In genomic region chr15:83837946-83838571, GRCh38 we compare ENCODE assay signal across 9 cellular contexts.
DNase-seq lines count a peak whose midpoint lies in the region; ATAC-seq and TF ChIP-seq lines count a peak whose summit lies in the region.
"Had no signal": no experiment of that assay in that cellular context is flagged by ENCODE, and none has a peak within 500 bp of the region (broad histone marks: within the 10 kb centered on the region; RNA-seq: fewer than 3 reads in every experiment).

No MANE protein-coding gene starts in this region.

- no peak overlapping the region for H3K27ac Mint-ChIP-seq in neural crest cell (ENCODE audit: unreplicated experiment)
- no peak overlapping the region for H3K27ac Mint-ChIP-seq in activated T-helper 1 cell treated with anti-CD3 and anti-CD28 coated beads, Interleukin-12 subunit alpha, Interleukin-12 subunit beta, Interleukin-2, Interleukin-4 antibody, amounts not matched to agents 30 ng/mL and 10 ng/mL and 1 ng/mL, durations not matched to agents 14 hours and 24 hours and 36 hours
- no peak overlapping the region for H3K27ac Mint-ChIP-seq in HFFc6

- H3K4me3 Mint-ChIP-seq in neural crest cell (no peak overlapping the region), HFFc6 (no peak overlapping the region)
- no peak overlapping the region for H3K4me3 Mint-ChIP-seq in activated T-helper 1 cell treated with anti-CD3 and anti-CD28 coated beads, Interleukin-12 subunit alpha, Interleukin-12 subunit beta, Interleukin-2, Interleukin-4 antibody, amounts not matched to agents 30 ng/mL and 10 ng/mL and 1 ng/mL, durations not matched to agents 14 hours and 24 hours and 36 hours

- peak overlapping the region; percentile 30 for H3K4me3 ChIP-seq in choroid plexus epithelial cell (ENCODE audit: low read depth, low read length)
- H3K4me3 ChIP-seq: skin epidermis had no signal

- TF ChIP-seq CTCF in choroid plexus epithelial cell (conservative IDR thresholded peaks at IDR 0.05; ENCODE audit: low read depth, low read length) (peak; percentile 81), neural crest cell (conservative IDR thresholded peaks at IDR 0.05) (peak; percentile 67), HFFc6 (IDR thresholded peaks at IDR 0.05) (no peak)

- H3K36me3 Mint-ChIP-seq in neural crest cell (ENCODE audit: low read depth) = no peaks in the 10 kb centered on the region
- no peaks in the 10 kb centered on the region for H3K36me3 Mint-ChIP-seq in activated T-helper 1 cell treated with anti-CD3 and anti-CD28 coated beads, Interleukin-12 subunit alpha, Interleukin-12 subunit beta, Interleukin-2, Interleukin-4 antibody, amounts not matched to agents 30 ng/mL and 10 ng/mL and 1 ng/mL, durations not matched to agents 14 hours and 24 hours and 36 hours (ENCODE audit: low read depth)
- no peaks in the 10 kb centered on the region for H3K36me3 Mint-ChIP-seq in HFFc6 (ENCODE audit: low read depth)

- no peaks in the 10 kb centered on the region for H3K27me3 Mint-ChIP-seq in neural crest cell (ENCODE audit: low read depth)
- H3K27me3 Mint-ChIP-seq in activated T-helper 1 cell treated with anti-CD3 and anti-CD28 coated beads, Interleukin-12 subunit alpha, Interleukin-12 subunit beta, Interleukin-2, Interleukin-4 antibody, amounts not matched to agents 30 ng/mL and 10 ng/mL and 1 ng/mL, durations not matched to agents 14 hours and 24 hours and 36 hours (ENCODE audit: insufficient read depth) = no peaks in the 10 kb centered on the region
- H3K27me3 Mint-ChIP-seq in HFFc6 (ENCODE audit: insufficient read depth) = no peaks in the 10 kb centered on the region

- intact Hi-C loops in activated T-helper 1 cell treated with anti-CD3 and anti-CD28 coated beads, Interleukin-12 subunit alpha, Interleukin-12 subunit beta, Interleukin-2, Interleukin-4 antibody, amounts not matched to agents 30 ng/mL and 10 ng/mL and 1 ng/mL, durations not matched to agents 14 hours and 24 hours and 36 hours (cut with micrococcal nuclease) = no loop called here

- DNase-seq in NCI-H2171 treated with DMSO at 0.1 percent for 48 hours (lab: John Stamatoyannopoulos, UW) (peak; percentile 21), NCI-H2171 (lab: John Stamatoyannopoulos, UW) (no peak), MV-4-11 (lab: John Stamatoyannopoulos, UW) (peak; percentile 12), choroid plexus epithelial cell (ENCODE audit: low read depth) (peak; percentile 59), neural crest cell (ENCODE audit: low read depth, low spot score) (peak; percentile 48), HFFc6 (no peak)
- DNase-seq in activated T-helper 1 cell treated with anti-CD3 and anti-CD28 coated beads, Interleukin-12 subunit alpha, Interleukin-12 subunit beta, Interleukin-2, Interleukin-4 antibody, amounts not matched to agents 30 ng/mL and 10 ng/mL and 1 ng/mL, durations not matched to agents 14 hours and 24 hours and 36 hours (ENCODE audit: low spot score) = no peak

- H3K4me1 Mint-ChIP-seq in neural crest cell (no peaks in the 10 kb centered on the region), HFFc6 (ENCODE audit: low read depth) (no peaks in the 10 kb centered on the region)
- no peaks in the 10 kb centered on the region for H3K4me1 Mint-ChIP-seq in activated T-helper 1 cell treated with anti-CD3 and anti-CD28 coated beads, Interleukin-12 subunit alpha, Interleukin-12 subunit beta, Interleukin-2, Interleukin-4 antibody, amounts not matched to agents 30 ng/mL and 10 ng/mL and 1 ng/mL, durations not matched to agents 14 hours and 24 hours and 36 hours (ENCODE audit: low read depth)

- H3K9me3 Mint-ChIP-seq in neural crest cell = no peaks in the 10 kb centered on the region
- H3K9me3 Mint-ChIP-seq in activated T-helper 1 cell treated with anti-CD3 and anti-CD28 coated beads, Interleukin-12 subunit alpha, Interleukin-12 subunit beta, Interleukin-2, Interleukin-4 antibody, amounts not matched to agents 30 ng/mL and 10 ng/mL and 1 ng/mL, durations not matched to agents 14 hours and 24 hours and 36 hours = no peaks in the 10 kb centered on the region
- peaks cover 55% of the 10 kb centered on the region for H3K9me3 Mint-ChIP-seq in HFFc6

- no peak for ATAC-seq in HG03280 (IDR thresholded peaks at IDR 0.05; ENCODE audit: unreplicated experiment)

Comparison
In these comparisons a context has a peak if more than half of its experiments do, and no peak if none do; other contexts are left out.
1. DNase-seq: peak in NCI-H2171 treated with DMSO at 0.1 percent for 48 hours (single experiment), MV-4-11 (single experiment), choroid plexus epithelial cell (single experiment) and neural crest cell (single experiment); none in NCI-H2171 (single experiment), activated T-helper 1 cell treated with anti-CD3 and anti-CD28 coated beads, Interleukin-12 subunit alpha, Interleukin-12 subunit beta, Interleukin-2, Interleukin-4 antibody, amounts not matched to agents 30 ng/mL and 10 ng/mL and 1 ng/mL, durations not matched to agents 14 hours and 24 hours and 36 hours (single experiment) and HFFc6 (single experiment).